35 cellular contexts compared by ENCODE assay signal in genomic region chr9:84869091-84869490, GRCh38.
"Had no signal": no experiment of that assay in that cellular context is flagged by ENCODE, and none has a peak within 500 bp of the region (broad histone marks: within the 10 kb centered on the region; RNA-seq: fewer than 3 reads in every experiment).

No MANE protein-coding gene starts in this region.

- H3K27ac Mint-ChIP-seq: activated naive CD4-positive, alpha-beta T cell treated with anti-CD3 and anti-CD28 coated beads for 36 hours; activated naive CD4-positive, alpha-beta T cell treated with anti-CD3 and anti-CD28 coated beads, Interleukin-2, amount 10 ng/mL, durations not matched to agents 7 days and 5 days; activated naive CD4-positive, alpha-beta T cell treated with anti-CD3 and anti-CD28 coated beads, Interleukin-2, amount 50 U/mL, for 24 hours; activated naive CD4-positive, alpha-beta T cell treated with anti-CD3 and anti-CD28 coated beads, Interleukin-2, amount 50 U/mL, for 72 hours; activated naive CD8-positive, alpha-beta T cell; activated naive CD8-positive, alpha-beta T cell treated with anti-CD3 and anti-CD28 coated beads, Interleukin-2, amount 10 ng/mL, durations not matched to agents 7 days and 5 days; activated naive CD8-positive, alpha-beta T cell treated with anti-CD3 and anti-CD28 coated beads, Interleukin-2, amount 50 U/mL, for 24 hours; activated T-cell treated with anti-CD3 and anti-CD28 coated beads, Interleukin-2, amount 50 U/mL, for 24 hours; activated T-cell treated with anti-CD3 and anti-CD28 coated beads, Interleukin-2, amount 50 U/mL, for 72 hours; activated T-helper 1 cell treated with anti-CD3 and anti-CD28 coated beads, Interleukin-12 subunit alpha, Interleukin-12 subunit beta, Interleukin-2, Interleukin-4 antibody, amounts not matched to agents 30 ng/mL and 10 ng/mL and 1 ng/mL, durations not matched to agents 14 hours and 24 hours and 36 hours; activated T-helper 17 cell treated with anti-CD3 and anti-CD28 coated beads, Interleukin-2, amount 50 U/mL, for 72 hours; activated T-helper 2 cell treated with anti-CD3 and anti-CD28 coated beads, Interferon-gamma antibody, Interleukin-2, Interleukin-4, amounts not matched to agents 10 μg/mL and 5 μg/mL and 100 μg/mL, durations not matched to agents 14 hours and 24 hours and 36 hours had no signal

- H3K4me3 ChIP-seq: adrenal gland, ascending aorta, body of pancreas, breast epithelium, cardiac muscle cell had no signal

- ATAC-seq: activated naive CD4-positive, alpha-beta T cell treated with anti-CD3 and anti-CD28 coated beads, Interleukin-2, amount 50 U/mL, for 72 hours; activated naive CD8-positive, alpha-beta T cell treated with anti-CD3 and anti-CD28 coated beads, Interleukin-2, amount 50 U/mL, for 24 hours; activated T-cell treated with anti-CD3 and anti-CD28 coated beads, Interleukin-2, amount 50 U/mL, for 4 hours; activated T-cell treated with anti-CD3 and anti-CD28 coated beads, Interleukin-2, amount 50 U/mL, for 72 hours; activated T-helper 17 cell treated with anti-CD3 and anti-CD28 coated beads, Interleukin-2, amount 50 U/mL, for 72 hours; body of pancreas had no signal

- H3K4me1 ChIP-seq: body of pancreas, breast epithelium had no signal

- H3K9me3 ChIP-seq: adrenal gland, ascending aorta, body of pancreas, breast epithelium had no signal

- H3K36me3 Mint-ChIP-seq: activated naive CD4-positive, alpha-beta T cell treated with anti-CD3 and anti-CD28 coated beads, Interleukin-2, amount 10 ng/mL, durations not matched to agents 7 days and 5 days; activated naive CD4-positive, alpha-beta T cell treated with anti-CD3 and anti-CD28 coated beads, Interleukin-2, amount 50 U/mL, for 24 hours; activated naive CD4-positive, alpha-beta T cell treated with anti-CD3 and anti-CD28 coated beads, Interleukin-2, amount 50 U/mL, for 72 hours; activated naive CD8-positive, alpha-beta T cell; activated naive CD8-positive, alpha-beta T cell treated with anti-CD3 and anti-CD28 coated beads, Interleukin-2, amount 10 ng/mL, durations not matched to agents 7 days and 5 days had no signal

- H3K4me1 Mint-ChIP-seq: activated naive CD4-positive, alpha-beta T cell treated with anti-CD3 and anti-CD28 coated beads, Interleukin-2, amount 10 ng/mL, durations not matched to agents 7 days and 5 days; activated naive CD4-positive, alpha-beta T cell treated with anti-CD3 and anti-CD28 coated beads, Interleukin-2, amount 50 U/mL, for 24 hours; activated naive CD8-positive, alpha-beta T cell treated with anti-CD3 and anti-CD28 coated beads, Interleukin-2, amount 10 ng/mL, durations not matched to agents 7 days and 5 days; activated naive CD8-positive, alpha-beta T cell treated with anti-CD3 and anti-CD28 coated beads, Interleukin-2, amount 50 U/mL, for 24 hours had no signal

- H3K9me3 Mint-ChIP-seq: activated naive CD4-positive, alpha-beta T cell treated with anti-CD3 and anti-CD28 coated beads for 36 hours; activated naive CD4-positive, alpha-beta T cell treated with anti-CD3 and anti-CD28 coated beads, Interleukin-2, amount 10 ng/mL, durations not matched to agents 7 days and 5 days; activated naive CD4-positive, alpha-beta T cell treated with anti-CD3 and anti-CD28 coated beads, Interleukin-2, amount 50 U/mL, for 24 hours; activated naive CD4-positive, alpha-beta T cell treated with anti-CD3 and anti-CD28 coated beads, Interleukin-2, amount 50 U/mL, for 72 hours; activated naive CD8-positive, alpha-beta T cell treated with anti-CD3 and anti-CD28 coated beads, Interleukin-2, amount 50 U/mL, for 24 hours; activated T-cell treated with anti-CD3 and anti-CD28 coated beads, Interleukin-2, amount 50 U/mL, for 24 hours; activated T-cell treated with anti-CD3 and anti-CD28 coated beads, Interleukin-2, amount 50 U/mL, for 4 hours; activated T-cell treated with anti-CD3 and anti-CD28 coated beads, Interleukin-2, amount 50 U/mL, for 72 hours; activated T-helper 1 cell treated with anti-CD3 and anti-CD28 coated beads, Interleukin-12 subunit alpha, Interleukin-12 subunit beta, Interleukin-2, Interleukin-4 antibody, amounts not matched to agents 30 ng/mL and 10 ng/mL and 1 ng/mL, durations not matched to agents 14 hours and 24 hours and 36 hours; activated T-helper 17 cell treated with anti-CD3 and anti-CD28 coated beads, Interleukin-2, amount 50 U/mL, for 72 hours; activated T-helper 2 cell treated with anti-CD3 and anti-CD28 coated beads, Interferon-gamma antibody, Interleukin-2, Interleukin-4, amounts not matched to agents 10 μg/mL and 5 μg/mL and 100 μg/mL, durations not matched to agents 14 hours and 24 hours and 36 hours; brain; central memory CD8-positive, alpha-beta T cell had no signal

- H3K27ac ChIP-seq: adrenal gland, ascending aorta, body of pancreas, brain microvascular endothelial cell, breast epithelium, cardiac muscle cell had no signal

- H3K27me3 ChIP-seq: adrenal gland, ascending aorta, body of pancreas, brain microvascular endothelial cell, breast epithelium, cardiac muscle cell had no signal

- DNase-seq: activated effector memory CD4-positive, alpha-beta T cell treated with anti-CD3 and anti-CD28 coated beads, Interleukin-2, amount 50 U/mL, for 16 hours; activated effector memory CD4-positive, alpha-beta T cell treated with Interleukin-2 at 50 U/mL for 16 hours; activated gamma-delta T cell; activated gamma-delta T cell treated with Interleukin-2 at 50 U/mL for 16 hours; activated naive CD4-positive, alpha-beta T cell; activated naive CD4-positive, alpha-beta T cell treated with anti-CD3 and anti-CD28 coated beads for 36 hours; activated naive CD4-positive, alpha-beta T cell treated with anti-CD3 and anti-CD28 coated beads, Interleukin-2, amount 10 ng/mL, durations not matched to agents 7 days and 5 days; activated naive CD4-positive, alpha-beta T cell treated with anti-CD3 and anti-CD28 coated beads, Interleukin-2, amount 50 U/mL, for 16 hours; activated naive CD4-positive, alpha-beta T cell treated with Interleukin-2 at 50 U/mL for 16 hours; activated naive CD8-positive, alpha-beta T cell treated with anti-CD3 and anti-CD28 coated beads, Interleukin-2, amount 10 ng/mL, durations not matched to agents 7 days and 5 days; activated naive CD8-positive, alpha-beta T cell treated with anti-CD3 and anti-CD28 coated beads, Interleukin-2, amount 50 U/mL, for 24 hours; activated T-cell treated with anti-CD3 and anti-CD28 coated beads for 4 hours; activated T-cell treated with anti-CD3 and anti-CD28 coated beads, Interleukin-2, amount 50 U/mL, for 1 hour; activated T-cell treated with anti-CD3 and anti-CD28 coated beads, Interleukin-2, amount 50 U/mL, for 24 hours; activated T-cell treated with anti-CD3 and anti-CD28 coated beads, Interleukin-2, amount 50 U/mL, for 4 hours; activated T-cell treated with anti-CD3 and anti-CD28 coated beads, Interleukin-2, amount 50 U/mL, for 48 hours; activated T-cell treated with anti-CD3 and anti-CD28 coated beads, Interleukin-2, amount 50 U/mL, for 72 hours; adrenal gland; amniotic stem cell; amygdala; aorta; body of pancreas; brain microvascular endothelial cell; central memory CD4-positive, alpha-beta T cell had no signal

- H3K36me3 ChIP-seq: adrenal gland, ascending aorta, brain microvascular endothelial cell, breast epithelium, cardiac muscle cell had no signal

- H3K4me3 Mint-ChIP-seq: activated naive CD4-positive, alpha-beta T cell treated with anti-CD3 and anti-CD28 coated beads for 36 hours; activated naive CD4-positive, alpha-beta T cell treated with anti-CD3 and anti-CD28 coated beads, Interleukin-2, amount 10 ng/mL, durations not matched to agents 7 days and 5 days; activated naive CD4-positive, alpha-beta T cell treated with anti-CD3 and anti-CD28 coated beads, Interleukin-2, amount 50 U/mL, for 24 hours; activated naive CD8-positive, alpha-beta T cell; activated naive CD8-positive, alpha-beta T cell treated with anti-CD3 and anti-CD28 coated beads, Interleukin-2, amount 10 ng/mL, durations not matched to agents 7 days and 5 days; activated naive CD8-positive, alpha-beta T cell treated with anti-CD3 and anti-CD28 coated beads, Interleukin-2, amount 50 U/mL, for 24 hours; activated T-cell treated with anti-CD3 and anti-CD28 coated beads, Interleukin-2, amount 50 U/mL, for 24 hours; activated T-cell treated with anti-CD3 and anti-CD28 coated beads, Interleukin-2, amount 50 U/mL, for 4 hours; activated T-cell treated with anti-CD3 and anti-CD28 coated beads, Interleukin-2, amount 50 U/mL, for 72 hours; activated T-helper 1 cell treated with anti-CD3 and anti-CD28 coated beads, Interleukin-12 subunit alpha, Interleukin-12 subunit beta, Interleukin-2, Interleukin-4 antibody, amounts not matched to agents 30 ng/mL and 10 ng/mL and 1 ng/mL, durations not matched to agents 14 hours and 24 hours and 36 hours; activated T-helper 17 cell treated with anti-CD3 and anti-CD28 coated beads, Interleukin-2, amount 50 U/mL, for 72 hours; brain; central memory CD8-positive, alpha-beta T cell had no signal

- H3K27me3 Mint-ChIP-seq: activated naive CD4-positive, alpha-beta T cell treated with anti-CD3 and anti-CD28 coated beads, Interleukin-2, amount 10 ng/mL, durations not matched to agents 7 days and 5 days; activated naive CD4-positive, alpha-beta T cell treated with anti-CD3 and anti-CD28 coated beads, Interleukin-2, amount 50 U/mL, for 24 hours; activated naive CD8-positive, alpha-beta T cell; activated naive CD8-positive, alpha-beta T cell treated with anti-CD3 and anti-CD28 coated beads, Interleukin-2, amount 50 U/mL, for 24 hours; activated T-cell treated with anti-CD3 and anti-CD28 coated beads, Interleukin-2, amount 50 U/mL, for 24 hours; activated T-helper 17 cell treated with anti-CD3 and anti-CD28 coated beads, Interleukin-2, amount 50 U/mL, for 72 hours; brain; central memory CD8-positive, alpha-beta T cell had no signal
